In the genomic region with DNA sequence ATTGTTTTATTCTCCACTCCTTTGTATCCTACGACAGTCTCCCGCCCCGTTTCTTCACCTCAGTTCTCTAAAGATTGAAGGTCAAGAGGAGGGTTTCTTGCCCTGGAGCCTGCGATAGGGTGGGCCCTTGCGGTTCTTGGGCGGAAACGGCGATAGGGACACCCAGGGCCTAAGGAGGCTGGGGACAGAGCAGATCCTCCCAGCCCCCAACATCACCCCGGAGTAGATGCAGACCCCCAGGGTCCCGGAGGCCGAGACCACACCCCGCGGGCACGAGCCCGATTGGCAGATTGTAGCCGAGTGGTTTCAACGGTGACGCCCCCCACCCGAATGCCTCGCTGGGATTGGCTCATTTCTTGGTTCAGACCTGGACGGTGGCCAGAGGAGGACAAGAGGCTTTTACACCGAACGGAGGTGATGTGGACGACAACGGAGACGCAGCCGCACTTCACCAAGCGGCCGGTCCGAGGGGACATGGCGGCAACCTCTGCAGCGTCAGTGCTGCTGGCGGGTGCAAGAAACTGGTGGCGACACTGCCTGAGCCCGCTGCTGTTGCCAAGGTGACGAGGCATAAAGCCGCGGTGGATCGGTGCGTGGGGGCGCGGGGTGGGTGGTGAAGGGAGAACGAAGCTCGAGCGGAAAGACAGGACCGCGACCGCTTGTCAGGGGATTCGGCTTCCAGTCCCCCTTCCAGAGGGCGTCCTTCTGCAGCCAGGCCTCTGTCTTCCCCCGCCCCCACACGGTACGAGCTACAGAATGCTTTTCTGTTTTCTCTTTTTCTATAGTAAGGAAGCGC, we compare ENCODE assay signal across 8 cellular contexts. TPM values are rescaled to one million over a fixed set of nuclear protein-coding genes. Genes with fewer than 3 reads are reported as not detected.
DNase-seq lines count a peak whose midpoint lies in the region; ATAC-seq and TF ChIP-seq lines count a peak whose summit lies in the region.

No MANE protein-coding gene starts in this region.

- H2BK120ac ChIP-seq in IMR-90 (ENCODE audit: low read depth, low read length) = peak overlapping the region; percentile 45

- H3K9me3 ChIP-seq in CD4-positive, alpha-beta T cell (ENCODE audit: control insufficient read depth, low read length) = peaks cover 18% of the 10 kb centered on the region
- H3K9me3 ChIP-seq in IMR-90 (ENCODE audit: control insufficient read depth, insufficient read depth, low read length) = peaks cover 7% of the 10 kb centered on the region

- no peak overlapping the region for H2BK20ac ChIP-seq in IMR-90 (ENCODE audit: low read depth, low read length)

- H3K18ac ChIP-seq in IMR-90 (ENCODE audit: low read depth, low read length) = peak overlapping the region; percentile 49

- H3K27ac ChIP-seq in CD4-positive, alpha-beta T cell (ENCODE audit: low read depth, low read length) = no peak overlapping the region
- peak overlapping the region; percentile 81 for H3K27ac ChIP-seq in IMR-90 (ENCODE audit: insufficient read depth, low read length)

- in situ Hi-C loops in IMR-90 (cut with MboI; ENCODE audit: low sequenced_read_pairs) = no loop called here

- BruUV-seq in IMR-90 (replicated peaks; lab: Mats Ljungman, UMichigan) = no TSS peak

- H4K5ac ChIP-seq in IMR-90 (ENCODE audit: low read depth, low read length) = peak overlapping the region; percentile 74

- peak overlapping the region; percentile 29 for H3K27ac Mint-ChIP-seq in CD4-positive, alpha-beta T cell

- dilution Hi-C loops in IMR-90 (cut with HindIII; ENCODE audit: low sequenced_read_pairs, unreplicated experiment) = no loop called here

- peaks cover 11% of the 10 kb centered on the region for H3K9me3 Mint-ChIP-seq in CD4-positive, alpha-beta T cell

- peak overlapping the region; percentile 84 to 85; a peak in 3 of 4 replicates for H4K8ac ChIP-seq in IMR-90 (ENCODE audit: low read depth in 2 of 2, low read length in 2 of 2)

- peaks cover 2% of the 10 kb centered on the region; the same call in 1 of the 2 replicates for H3K4me1 ChIP-seq in IMR-90 (ENCODE audit: control insufficient read depth, insufficient read depth, low read length)

- POLR2A ChIA-PET in CD4-positive, alpha-beta T cell (lab: Charles Lee) = interaction anchor here (0.6 to 1.0 kb wide), 3 partner anchors 19 to 1923 kb away, joined by 3 to 7 read pairs (median 6); partner anchors contain the start of genes KLHL24 and MCF2L2
- POLR2A ChIA-PET in IMR-90 (lab: Charles Lee; ENCODE audit: unreplicated experiment) = interaction anchor here (0.6 kb wide), 1 partner anchor 50 kb away, joined by 7 read pairs; no protein-coding TSS in a partner anchor

- H3K23ac ChIP-seq in IMR-90 (ENCODE audit: low read depth, low read length) = peak overlapping the region; percentile 69

- TF ChIP-seq RAD21 in IMR-90 (IDR thresholded peaks at IDR 0.05; ENCODE audit: low read length) = no peak

- H3K27me3 Mint-ChIP-seq in CD4-positive, alpha-beta T cell = no peaks in the 10 kb centered on the region

- H3K4me2 ChIP-seq in IMR-90 (ENCODE audit: low read depth, low read length) = peak overlapping the region; percentile 85

- peak; percentile 79 for ATAC-seq in CD4-positive, alpha-beta T cell (ENCODE audit: poor library complexity)
- ATAC-seq in GM21367 (IDR thresholded peaks at IDR 0.05; ENCODE audit: unreplicated experiment) (peak; percentile 86), IMR-90 (ENCODE audit: low read depth) (peak; percentile 89)

- peak overlapping the region; percentile 60 for H2BK5ac ChIP-seq in IMR-90 (ENCODE audit: low read depth, low read length, poor library complexity, severe bottlenecking)

- WGBS in IMR-90 (ENCODE audit: extremely low coverage in 2 of 2, insufficient read length in 1 of 2), 2 experiments = 2% methylated on average over 32 of the region's 54 CpGs; no CpG with 5 or more reads in 1 of the 2 experiments

- CTCF ChIA-PET in CD4-positive, alpha-beta T cell (lab: Charles Lee) = interaction anchor here (1.3 kb wide), 1 partner anchor 19 kb away, joined by 3 read pairs; the partner anchor contains the start of gene MCF2L2
- CTCF ChIA-PET in IMR-90 (lab: Yijun Ruan, JAX) = interaction anchor here (0.6 kb wide), 1 partner anchor 34 kb away, joined by 6 read pairs; no protein-coding TSS in a partner anchor

- no peak for TF ChIP-seq POLR2A in IMR-90 (IDR thresholded peaks at IDR 0.05; ENCODE audit: low read depth, low read length)
- peak; percentile 64 for TF ChIP-seq POLR2A in erythroblast (IDR thresholded peaks at IDR 0.05; ENCODE audit: low read length)

- H4K20me1 ChIP-seq in IMR-90 (ENCODE audit: insufficient read depth, low read length) = no peaks in the 10 kb centered on the region

- H3K9ac ChIP-seq in IMR-90 (ENCODE audit: low read depth, low read length) = peak overlapping the region; percentile 90

- peak overlapping the region; percentile 29 for H2AK9ac ChIP-seq in IMR-90 (replicated peaks; ENCODE audit: low read depth, low read length, poor library complexity)

- H3K56ac ChIP-seq in IMR-90 (ENCODE audit: extremely low read depth, insufficient read depth, low read length) = peak overlapping the region; percentile 59

- peaks cover 0 to 3% of the 10 kb centered on the region in 2 experiments; a peak in 1 of 4 replicates for H3K79me1 ChIP-seq in IMR-90 (ENCODE audit: low read depth in 1 of 2, low read length in 2 of 2)

- H4K91ac ChIP-seq in IMR-90 (ENCODE audit: insufficient read depth, low read depth, low read length) = peak overlapping the region; percentile 38

- peak overlapping the region; percentile 71 for H3K14ac ChIP-seq in IMR-90 (replicated peaks; ENCODE audit: low read depth, low read length)

- peak overlapping the region; percentile 98 for H2AFZ ChIP-seq in IMR-90 (replicated peaks; ENCODE audit: low read length, poor library complexity)

- TF ChIP-seq CTCF in CD4-positive, alpha-beta T cell (IDR thresholded peaks at IDR 0.05) = no peak
- no peak for TF ChIP-seq CTCF in IMR-90 (conservative IDR thresholded peaks at IDR 0.05; ENCODE audit: low read depth, low read length)

- H3K4me3 Mint-ChIP-seq in CD4-positive, alpha-beta T cell = peak overlapping the region; percentile 89

- peak overlapping the region; percentile 97 for H3K4me3 ChIP-seq in IMR-90 (ENCODE audit: insufficient read depth, low read depth, low read length)

- peaks cover 19% of the 10 kb centered on the region for H3K4me1 Mint-ChIP-seq in CD4-positive, alpha-beta T cell (ENCODE audit: low read depth)

- H3K36me3 ChIP-seq in IMR-90 (ENCODE audit: control insufficient read depth, insufficient read depth, low read length) = no peaks in the 10 kb centered on the region; the same call in 1 of the 2 replicates

- no peak overlapping the region for H2BK15ac ChIP-seq in IMR-90 (ENCODE audit: low read depth, low read length)

- H3K27me3 ChIP-seq in CD4-positive, alpha-beta T cell (ENCODE audit: control insufficient read depth, insufficient read depth, low read length) = no peaks in the 10 kb centered on the region
- peaks cover 2% of the 10 kb centered on the region; the same call in 1 of the 2 replicates for H3K27me3 ChIP-seq in IMR-90 (ENCODE audit: control insufficient read depth, insufficient read depth, low read length)

- H3K36me3 Mint-ChIP-seq in CD4-positive, alpha-beta T cell (ENCODE audit: low read depth) = peaks cover 8% of the 10 kb centered on the region

- no peaks in the 10 kb centered on the region for H3K9me1 ChIP-seq in IMR-90 (ENCODE audit: insufficient read depth, low read length)

- no peak overlapping the region for H2AK5ac ChIP-seq in IMR-90 (ENCODE audit: low read depth, low read length)

- peak; percentile 32 to 63 (median 47) for DNase-seq in CD4-positive, alpha-beta T cell
- DNase-seq in IMR-90 (peak; percentile 67), OCI-M1 (lab: John Stamatoyannopoulos, UW) (peak; percentile 87), activated T-cell treated with anti-CD3 and anti-CD28 coated beads for 48 hours (ENCODE audit: low read depth) (peak; percentile 75), erythroblast (lab: John Stamatoyannopoulos, UW) (peak; percentile 85 to 89), mucosa of gallbladder (ENCODE audit: low spot score) (peak; percentile 89)
- DNase-seq in stimulated activated CD8-positive, alpha-beta memory T cell treated with anti-CD3 and anti-CD28 coated beads, Interleukin-4, amount 100 ng/mL, for 24 hours (ENCODE audit: low read depth) = peak; percentile 64

- intact Hi-C loops in CD4-positive, alpha-beta T cell (cut with DNase I, micrococcal nuclease) = no loop called here
- intact Hi-C loops in IMR-90 (cut with micrococcal nuclease) = no loop called here

- H3K4ac ChIP-seq in IMR-90 (ENCODE audit: low read depth, low read length) = peak overlapping the region; percentile 82

TF ChIP-seq in IMR-90, 13 proteins besides CTCF, POLR2A, EP300 and RAD21 (continues in another document):
- TF ChIP-seq RCOR1 (IDR thresholded peaks at IDR 0.05; ENCODE audit: insufficient replicate concordance, low read length) (no peak), CEBPB (IDR thresholded peaks at IDR 0.05; ENCODE audit: low read depth, low read length) (no peak), RFX5 (IDR thresholded peaks at IDR 0.05; ENCODE audit: low read depth, low read length) (no peak), CHD1 (IDR thresholded peaks at IDR 0.05; ENCODE audit: low read depth, low read length) (no peak), FOS (IDR thresholded peaks at IDR 0.05; ENCODE audit: low read depth, low read length) (no peak), NFE2L2 (IDR thresholded peaks at IDR 0.05; ENCODE audit: low read depth, low read length) (no peak)
- TF ChIP-seq, protein P1, sequence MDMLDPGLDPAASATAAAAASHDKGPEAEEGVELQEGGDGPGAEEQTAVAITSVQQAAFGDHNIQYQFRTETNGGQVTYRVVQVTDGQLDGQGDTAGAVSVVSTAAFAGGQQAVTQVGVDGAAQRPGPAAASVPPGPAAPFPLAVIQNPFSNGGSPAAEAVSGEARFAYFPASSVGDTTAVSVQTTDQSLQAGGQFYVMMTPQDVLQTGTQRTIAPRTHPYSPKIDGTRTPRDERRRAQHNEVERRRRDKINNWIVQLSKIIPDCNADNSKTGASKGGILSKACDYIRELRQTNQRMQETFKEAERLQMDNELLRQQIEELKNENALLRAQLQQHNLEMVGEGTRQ (IDR thresholded peaks at IDR 0.05; ENCODE audit: low read depth, low read length) = no peak
- TF ChIP-seq, protein P2, sequence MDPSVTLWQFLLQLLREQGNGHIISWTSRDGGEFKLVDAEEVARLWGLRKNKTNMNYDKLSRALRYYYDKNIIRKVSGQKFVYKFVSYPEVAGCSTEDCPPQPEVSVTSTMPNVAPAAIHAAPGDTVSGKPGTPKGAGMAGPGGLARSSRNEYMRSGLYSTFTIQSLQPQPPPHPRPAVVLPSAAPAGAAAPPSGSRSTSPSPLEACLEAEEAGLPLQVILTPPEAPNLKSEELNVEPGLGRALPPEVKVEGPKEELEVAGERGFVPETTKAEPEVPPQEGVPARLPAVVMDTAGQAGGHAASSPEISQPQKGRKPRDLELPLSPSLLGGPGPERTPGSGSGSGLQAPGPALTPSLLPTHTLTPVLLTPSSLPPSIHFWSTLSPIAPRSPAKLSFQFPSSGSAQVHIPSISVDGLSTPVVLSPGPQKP (IDR thresholded peaks at IDR 0.05; ENCODE audit: borderline replicate concordance, low read depth, low read length) = no peak

RNA-seq across cellular contexts. Expression of gene MCF2L2, which starts 19.0 kb away (rescaled TPM):
- total RNA-seq in CD4-positive, alpha-beta T cell = 1 to 10 TPM; 3.8 to 4.1 TPM
- under 0.01 TPM in 1 of 2 replicates, not detected in the other for total RNA-seq in IMR-90 (2012; rRNA removed)
- 0.17 TPM in 1 of 2 replicates, not detected in the other for polyA plus RNA-seq in IMR-90 (2012; rRNA removed)
- polyA plus RNA-seq in IMR-90 (2012; cell fraction: cytosol; rRNA removed) = not detected in 2 replicates
- polyA plus RNA-seq in IMR-90 (2012; cell fraction: nucleus; rRNA removed; ENCODE audit: low replicate concordance) = 0.01 and 0.08 TPM in 2 replicates
- 1.8 TPM for total RNA-seq in mucosa of gallbladder
